In the genomic region with DNA sequence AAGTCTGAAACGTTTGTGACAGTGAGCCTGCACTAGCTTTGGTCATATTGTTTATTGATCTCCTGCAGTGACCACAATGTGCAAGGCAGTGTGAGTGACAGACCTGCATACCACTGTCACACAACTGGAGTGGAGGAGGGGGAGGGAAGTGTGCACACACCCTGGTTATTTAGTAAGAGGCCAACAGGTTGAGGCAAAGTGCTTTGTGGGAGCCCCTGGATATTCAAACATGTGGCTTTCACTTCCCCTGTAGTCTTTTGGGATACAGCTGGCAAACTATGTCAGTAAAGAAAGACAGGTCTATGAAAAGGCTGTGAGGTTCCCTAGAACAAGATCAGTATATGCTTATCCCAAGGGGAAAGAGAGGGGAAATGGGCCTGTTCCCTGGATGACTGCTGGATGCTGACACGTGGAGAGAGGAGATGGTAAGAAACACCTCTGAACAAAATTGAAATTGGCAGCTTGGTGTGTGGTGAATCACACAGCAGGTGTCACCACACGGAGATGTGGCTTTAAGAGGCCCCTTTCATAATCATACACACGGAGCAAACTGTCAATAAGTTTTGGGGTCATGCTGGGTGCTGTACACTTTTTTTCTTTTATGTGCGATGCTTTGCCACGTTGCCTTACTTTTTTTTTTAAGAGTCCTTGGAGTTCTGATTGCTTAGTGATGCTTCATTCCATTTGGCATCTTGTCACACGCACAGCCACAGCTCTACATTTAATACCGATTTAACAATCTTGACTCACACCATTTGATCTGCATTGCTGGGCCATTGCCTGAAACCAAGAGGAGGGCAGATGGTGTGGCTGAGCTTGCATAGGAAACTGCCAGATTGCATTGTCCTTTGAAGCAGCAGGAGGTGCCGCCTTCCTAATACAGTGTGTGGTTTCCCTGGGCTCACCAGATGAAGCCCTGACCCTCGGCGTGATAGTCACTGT, we compare ENCODE assay signal across 8 cellular contexts. TPM values are rescaled to one million over a fixed set of nuclear protein-coding genes. Genes with fewer than 3 reads are reported as not detected.
DNase-seq lines count a peak whose midpoint lies in the region; ATAC-seq and TF ChIP-seq lines count a peak whose summit lies in the region.

No MANE protein-coding gene starts in this region.

- no peaks in the 10 kb centered on the region for H3K9me3 Mint-ChIP-seq in effector memory CD8-positive, alpha-beta T cell
- H3K9me3 Mint-ChIP-seq in mesothelial cell of epicardium: peaks cover 4% of the 10 kb centered on the region

- H3K27ac Mint-ChIP-seq in effector memory CD8-positive, alpha-beta T cell: peak overlapping the region; percentile 88 to 92
- H3K27ac Mint-ChIP-seq in mesothelial cell of epicardium: no peak overlapping the region

- peak overlapping the region in 1 of 2 donors; percentile 46 for H3K4me3 Mint-ChIP-seq in effector memory CD8-positive, alpha-beta T cell
- H3K4me3 Mint-ChIP-seq in mesothelial cell of epicardium: no peak overlapping the region

- no peaks in the 10 kb centered on the region for H3K36me3 ChIP-seq in GM06990 (ENCODE audit: control insufficient read depth, insufficient read depth, low read length)

- TF ChIP-seq POLR2A in erythroblast (IDR thresholded peaks at IDR 0.05; ENCODE audit: low read length): no peak

- H3K4me1 Mint-ChIP-seq in effector memory CD8-positive, alpha-beta T cell (ENCODE audit: low read depth in 2 of 2): peaks cover 20 to 27% of the 10 kb centered on the region in 2 donors
- peaks cover 7% of the 10 kb centered on the region for H3K4me1 Mint-ChIP-seq in mesothelial cell of epicardium

- peaks cover 0 to 6% of the 10 kb centered on the region in 2 donors for H3K27me3 Mint-ChIP-seq in effector memory CD8-positive, alpha-beta T cell
- H3K27me3 Mint-ChIP-seq in mesothelial cell of epicardium (ENCODE audit: low read depth): peaks cover 2% of the 10 kb centered on the region

- no peaks in the 10 kb centered on the region for H3K27me3 ChIP-seq in GM06990 (replicated peaks; ENCODE audit: control insufficient read depth, insufficient read depth, low read length)

- no peaks in the 10 kb centered on the region for H3K36me3 Mint-ChIP-seq in effector memory CD8-positive, alpha-beta T cell (ENCODE audit: insufficient read depth)
- peaks cover 3% of the 10 kb centered on the region for H3K36me3 Mint-ChIP-seq in mesothelial cell of epicardium

- H3K4me3 ChIP-seq in GM06990 (replicated peaks; ENCODE audit: low read depth, low read length): peak overlapping the region; percentile 1; the same call in 1 of the 2 replicates

- peak; percentile 30 for DNase-seq in GM06990 (ENCODE audit: extremely low read depth, insufficient read length)
- DNase-seq in NCI-H345 treated with DMSO at 0.1 percent for 48 hours (lab: John Stamatoyannopoulos, UW; ENCODE audit: unreplicated experiment): peak; percentile 25
- peak in 1 of 3 experiments; percentile 17 for DNase-seq in effector memory CD8-positive, alpha-beta T cell
- no peak for DNase-seq in erythroblast (lab: John Stamatoyannopoulos, UW)
- no peak for DNase-seq in GDM1 (lab: John Stamatoyannopoulos, UW)
- DNase-seq in NCI-H2081 treated with DMSO at 0.1 percent for 48 hours (lab: John Stamatoyannopoulos, UW): no peak
- no peak for DNase-seq in mesothelial cell of epicardium (ENCODE audit: low spot score in 2 of 2, unreplicated experiment in 2 of 2)

- ATAC-seq in GM21825 (IDR thresholded peaks at IDR 0.05; ENCODE audit: unreplicated experiment): peak; percentile 50
- peak; percentile 74 for ATAC-seq in effector memory CD8-positive, alpha-beta T cell (replicated peaks)

- peak; percentile 2 for TF ChIP-seq CTCF in GM06990 (IDR thresholded peaks at IDR 0.05; ENCODE audit: insufficient read depth, low read length, poor library complexity, severe bottlenecking)
- TF ChIP-seq CTCF in mesothelial cell of epicardium (IDR thresholded peaks at IDR 0.05; ENCODE audit: unreplicated experiment): no peak

RNA-seq across cellular contexts. Expression of a gene that starts 11.3 kb away (rescaled TPM):
- 13.0 to 15.8 TPM (median 15.8 TPM) in 3 replicates for total RNA-seq in mesothelial cell of epicardium

RNA-seq across cellular contexts. Expression of a gene that starts 38.3 kb away (rescaled TPM):
- 5.8 to 6.7 TPM (median 6.2 TPM) in 3 replicates for total RNA-seq in mesothelial cell of epicardium

Comparison
In these comparisons a context has a peak if more than half of its experiments do, and no peak if none do; other contexts are left out.
1. DNase-seq: peak in GM06990 (single experiment) and NCI-H345 treated with DMSO at 0.1 percent for 48 hours (single experiment); none in erythroblast (0 of 2), GDM1 (single experiment), NCI-H2081 treated with DMSO at 0.1 percent for 48 hours (single experiment) and mesothelial cell of epicardium (0 of 2).